1 cellular context compared by ENCODE assay signal in the genomic region with DNA sequence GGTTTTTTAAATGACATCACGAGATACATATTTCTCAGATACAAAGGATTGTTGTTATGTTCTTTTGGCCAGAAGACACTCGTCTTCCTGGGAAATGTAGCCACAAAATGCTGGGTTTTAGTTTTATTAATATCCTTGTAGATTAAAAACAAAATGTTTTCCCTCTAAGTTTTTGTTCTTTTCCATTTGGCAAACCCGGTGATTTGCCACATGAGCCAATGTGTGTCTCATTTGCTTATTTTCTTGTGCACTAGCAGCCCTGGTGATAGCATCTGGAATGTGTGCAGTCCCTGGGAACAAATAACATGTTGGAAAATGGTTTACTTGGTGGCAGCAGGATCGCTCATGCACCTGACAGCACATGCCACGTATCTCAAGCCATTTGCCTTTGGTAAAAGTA.
TF ChIP-seq lines count a peak whose summit lies in the region.

No MANE protein-coding gene starts in this region.

TF ChIP-seq in HepG2, 621 proteins besides CTCF, POLR2A, EP300 and RAD21 (continued from another document):
- no peak for TF ChIP-seq ZNF597 (CRISPR knock-in tag; IDR thresholded peaks at IDR 0.05)
